Comparison of ENCODE assay signal across 1 cellular context in genomic region chr13:72781461-72782439, GRCh38.
A peak's percentile ranks its signal among the peaks of the same experiment; 100 is the strongest.
TF ChIP-seq lines count a peak whose summit lies in the region.

Gene DIS3 (minus strand): TSS chr13:72781900. CDS start chr13:72781832, 68 bp downstream.
Gene PIBF1 (plus strand): TSS chr13:72782133. CDS start chr13:72783470, 1,337 bp downstream.

TF ChIP-seq in K562, 482 proteins besides CTCF, POLR2A, EP300 and RAD21 (continued from another document and continues in another):
- TF ChIP-seq ATF2 (CRISPR knock-in tag; IDR thresholded peaks at IDR 0.05) = no peak
- no peak for TF ChIP-seq TRIM25 (IDR thresholded peaks at IDR 0.05; ENCODE audit: borderline replicate concordance)
- no peak for TF ChIP-seq THAP7 (CRISPR knock-in tag; IDR thresholded peaks at IDR 0.05)
- TF ChIP-seq ZBTB34 (CRISPR knock-in tag; IDR thresholded peaks at IDR 0.05) = no peak
- TF ChIP-seq GTF2B (IDR thresholded peaks at IDR 0.05; ENCODE audit: extremely low read depth, insufficient read length) = no peak
- TF ChIP-seq EGR1 (conservative IDR thresholded peaks at IDR 0.05) = peak; percentile 86
- no peak for TF ChIP-seq TAL1 (IDR thresholded peaks at IDR 0.05)
- TF ChIP-seq ZNF511 (CRISPR knock-in tag; IDR thresholded peaks at IDR 0.05) = 0 out of 2 replicates have a peak, but pooled peaks have one; percentile 52
- TF ChIP-seq SNRNP70 (optimal IDR thresholded peaks at IDR 0.05; ENCODE audit: low read depth, low read length) = no peak
- TF ChIP-seq C11orf30 (IDR thresholded peaks at IDR 0.05; ENCODE audit: low read depth) = peak; percentile 58
- no peak for TF ChIP-seq SMAD4 (CRISPR knock-in tag; conservative IDR thresholded peaks at IDR 0.05)
- TF ChIP-seq NCOA2 (IDR thresholded peaks at IDR 0.05; ENCODE audit: partially characterized antibody in 2 of 2) = no peak
- no peak for TF ChIP-seq FOXK1 (CRISPR knock-in tag; IDR thresholded peaks at IDR 0.05; ENCODE audit: borderline replicate concordance)
- TF ChIP-seq L3MBTL2 (IDR thresholded peaks at IDR 0.05) = peak; percentile 60; the same call in 1 of the 2 replicates
- TF ChIP-seq RFX5 (IDR thresholded peaks at IDR 0.05; ENCODE audit: low read depth, low read length) = no peak
- peak in 1 of 3 experiments; percentile 48 for TF ChIP-seq YY1 (IDR thresholded peaks at IDR 0.05; ENCODE audit: borderline replicate concordance in 1 of 3, control insufficient read depth in 1 of 3, extremely low read depth in 1 of 3, insufficient read depth in 3 of 3, insufficient read length in 1 of 3, insufficient replicate concordance in 2 of 3, low read depth in 1 of 3, low read length in 2 of 3)
- TF ChIP-seq SOX6 (IDR thresholded peaks at IDR 0.05) = no peak
- no peak for TF ChIP-seq AFF4 (CRISPR knock-in tag; IDR thresholded peaks at IDR 0.05)
- no peak for TF ChIP-seq ZNF583 (CRISPR knock-in tag; IDR thresholded peaks at IDR 0.05)
- TF ChIP-seq ZNF23 (CRISPR knock-in tag; IDR thresholded peaks at IDR 0.05) = no peak
- TF ChIP-seq SLC30A9 (CRISPR knock-in tag; IDR thresholded peaks at IDR 0.05) = no peak
- TF ChIP-seq MTA2 (IDR thresholded peaks at IDR 0.05; ENCODE audit: low read depth) = no peak
- peak; percentile 96 for TF ChIP-seq ZBTB40 (IDR thresholded peaks at IDR 0.05)
- TF ChIP-seq ZBTB40 (CRISPR knock-in tag; IDR thresholded peaks at IDR 0.05) = no peak
- TF ChIP-seq ELK3 (CRISPR knock-in tag; IDR thresholded peaks at IDR 0.05) = no peak
- TF ChIP-seq CSDE1 (IDR thresholded peaks at IDR 0.05) = no peak
- TF ChIP-seq BHLHE40 (IDR thresholded peaks at IDR 0.05; ENCODE audit: low read length) = peak; percentile 73
- no peak for TF ChIP-seq ZNF584 (CRISPR knock-in tag; IDR thresholded peaks at IDR 0.05; ENCODE audit: low read depth)
- no peak for TF ChIP-seq MXD1 (CRISPR knock-in tag; IDR thresholded peaks at IDR 0.05; ENCODE audit: borderline replicate concordance, poor library complexity, severe bottlenecking)
- no peak for TF ChIP-seq ZSCAN32 (CRISPR knock-in tag; IDR thresholded peaks at IDR 0.05)
- no peak for TF ChIP-seq CBX3 (IDR thresholded peaks at IDR 0.05; ENCODE audit: borderline replicate concordance in 1 of 2, low read length in 2 of 2)
- TF ChIP-seq ZNF311 (CRISPR knock-in tag; IDR thresholded peaks at IDR 0.05) = no peak
- TF ChIP-seq SP1 (CRISPR knock-in tag; IDR thresholded peaks at IDR 0.05) = peak; percentile 63
- no peak for TF ChIP-seq ZNF77 (CRISPR knock-in tag; IDR thresholded peaks at IDR 0.05)
- TF ChIP-seq ZFP36 (IDR thresholded peaks at IDR 0.05; ENCODE audit: low read depth, low read length, partially characterized antibody) = no peak
- TF ChIP-seq ZBTB17 (CRISPR knock-in tag; IDR thresholded peaks at IDR 0.05) = no peak
- TF ChIP-seq CBX8 (IDR thresholded peaks at IDR 0.05; ENCODE audit: borderline replicate concordance, extremely low read depth, low read depth, low read length, poor library complexity, severe bottlenecking) = no peak
- TF ChIP-seq SP2 (IDR thresholded peaks at IDR 0.05; ENCODE audit: extremely low read depth, low read depth, low read length, poor library complexity, severe bottlenecking) = peak; percentile 21
